In genomic region chr19:58407658-58408151, GRCh38 we compare ENCODE assay signal across 8 cellular contexts. TPM values are rescaled to one million over a fixed set of nuclear protein-coding genes. Genes with fewer than 3 reads are reported as not detected.
A peak's percentile ranks its signal among the peaks of the same experiment; 100 is the strongest.
DNase-seq lines count a peak whose midpoint lies in the region; ATAC-seq lines count a peak whose summit lies in the region.

No MANE protein-coding gene starts in this region.

- peak; percentile 30 for DNase-seq in NCI-H146 treated with DMSO at 0.1 percent for 48 hours (lab: John Stamatoyannopoulos, UW; ENCODE audit: unreplicated experiment)
- DNase-seq in activated effector memory CD4-positive, alpha-beta T cell treated with Interleukin-2 at 50 U/mL for 16 hours: no peak
- DNase-seq in NCI-H510A (lab: John Stamatoyannopoulos, UW): no peak

- ATAC-seq in GM19023 (IDR thresholded peaks at IDR 0.05; ENCODE audit: unreplicated experiment) (peak; percentile 6), GM18907 (IDR thresholded peaks at IDR 0.05; ENCODE audit: unreplicated experiment) (no peak), GM19452 (IDR thresholded peaks at IDR 0.05; ENCODE audit: unreplicated experiment) (no peak)

- H3K4me1 ChIP-seq in mononuclear cell (ENCODE audit: insufficient read depth, low read length): peaks cover 22% of the 10 kb centered on the region

- H3K27me3 ChIP-seq in mononuclear cell (ENCODE audit: insufficient read depth, low read length): no peaks in the 10 kb centered on the region

- peak overlapping the region; percentile 76 for H3K4me3 ChIP-seq in mononuclear cell (ENCODE audit: low read length)

- no peaks in the 10 kb centered on the region for H3K9me3 ChIP-seq in mononuclear cell (ENCODE audit: low read depth, low read length)

- peak overlapping the region; percentile 77 for H3K27ac ChIP-seq in cingulate gyrus (ENCODE audit: low read depth, low read length)

RNA-seq across cellular contexts. Expression of gene ZNF584, which starts 0.7 kb away (rescaled TPM):
- total RNA-seq in mononuclear cell: 1.3 TPM

RNA-seq across cellular contexts. Expression of gene RNF225, which starts 12.2 kb away (rescaled TPM):
- total RNA-seq in mononuclear cell: 0.42 TPM

RNA-seq across cellular contexts. Expression of gene RPS5, which starts 20.6 kb away (rescaled TPM):
- 1,513 TPM for total RNA-seq in mononuclear cell

RNA-seq across cellular contexts. Expression of gene ZNF837, which starts 26.9 kb away (rescaled TPM):
- 0.84 TPM for total RNA-seq in mononuclear cell

RNA-seq across cellular contexts. Expression of gene ZNF132, which starts 32.2 kb away (rescaled TPM):
- total RNA-seq in mononuclear cell: 1.9 TPM
